ENCODE assay signal across 22 cellular contexts in the genomic region with DNA sequence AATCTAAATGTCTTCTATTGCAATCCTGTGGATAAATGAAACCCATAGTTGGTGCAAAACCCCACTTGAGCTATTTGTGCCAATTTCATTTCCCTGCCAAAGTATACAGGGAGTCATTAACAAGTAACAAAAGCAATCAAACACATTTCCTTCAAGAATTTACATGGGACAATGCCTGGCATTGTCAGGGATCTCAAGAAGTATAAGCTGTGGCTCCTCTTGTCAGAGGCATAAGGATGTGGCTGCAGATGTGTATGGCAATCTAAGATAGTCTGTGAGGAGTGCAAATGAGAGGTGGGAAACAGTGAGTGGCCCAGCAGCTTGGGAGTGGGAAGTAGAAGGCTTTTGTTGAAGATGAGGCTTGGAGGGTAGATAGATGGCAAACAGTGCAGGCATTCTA.
"Had no signal": no experiment of that assay in that cellular context is flagged by ENCODE, and none has a peak within 500 bp of the region (broad histone marks: within the 10 kb centered on the region; RNA-seq: fewer than 3 reads in every experiment).

No MANE protein-coding gene starts in this region.

- DNase-seq: IMR-90, Karpas-422, KG1, MG63, NCI-H1092, NCI-H1417 treated with DMSO at 0.1 percent for 48 hours, NCI-H1694 treated with DMSO at 0.1 percent for 48 hours, NCI-H1930, NCI-H2081, NCI-H2107, NCI-H2171 treated with DMSO at 0.1 percent for 48 hours, NCI-H446 treated with DMSO at 0.1 percent for 48 hours, NCI-H524, NCI-H526 treated with DMSO at 0.1 percent for 48 hours, NCI-H774, SHP77, SK-N-SH, SW 1271, T-cell had no signal

- H3K9me3 ChIP-seq: MG63, SK-N-SH had no signal

- ATAC-seq: HepG2, Panc1, T-cell had no signal

- H3K27me3 ChIP-seq: MG63 had no signal

- H3K4me2 ChIP-seq: SK-N-SH had no signal

- H3K4me3 ChIP-seq: MG63 had no signal

- H3K27ac ChIP-seq: RWPE1 had no signal

- FAIRE-seq: HepG2 had no signal
